ENCODE assay signal across 9 cellular contexts in the genomic region with DNA sequence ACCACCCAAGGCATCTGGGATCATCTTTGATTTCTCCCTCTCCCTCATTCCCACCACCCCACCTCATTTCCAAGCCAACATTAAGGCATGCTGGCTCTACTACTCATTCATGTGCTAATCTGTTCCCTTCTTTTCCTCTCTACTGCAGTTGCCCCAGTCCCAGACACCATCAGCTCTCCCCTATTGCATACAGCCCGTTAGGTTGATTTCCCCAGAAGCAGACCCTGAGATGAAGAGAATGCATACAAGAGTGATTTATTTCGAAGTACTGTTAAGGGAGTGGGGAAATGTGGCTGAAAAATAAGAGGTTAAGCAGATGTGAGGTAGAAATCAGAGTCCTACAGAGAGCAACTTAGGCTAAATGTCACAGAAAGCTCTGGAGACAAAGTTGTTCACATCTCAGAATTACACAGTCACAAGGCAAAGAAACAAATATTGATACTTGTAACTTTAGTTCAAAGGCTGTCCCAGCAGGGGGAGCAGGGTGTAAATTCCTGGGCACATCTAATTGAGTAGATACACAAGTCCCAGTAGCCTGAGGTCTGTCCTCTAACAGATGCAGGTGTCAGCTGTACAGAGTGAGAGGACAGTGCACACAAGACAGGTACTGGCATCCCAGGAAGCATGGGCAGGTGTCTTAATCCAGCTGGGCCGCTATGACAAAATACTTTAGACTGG. TPM values are rescaled to one million over a fixed set of nuclear protein-coding genes. Genes with fewer than 3 reads are reported as not detected.
DNase-seq lines count a peak whose midpoint lies in the region; ATAC-seq and TF ChIP-seq lines count a peak whose summit lies in the region.
"Had no signal": no experiment of that assay in that cellular context is flagged by ENCODE, and none has a peak within 500 bp of the region (broad histone marks: within the 10 kb centered on the region; RNA-seq: fewer than 3 reads in every experiment).

No MANE protein-coding gene starts in this region.

- peak; percentile 30 for DNase-seq in NCI-H2171 treated with DMSO at 0.1 percent for 48 hours (lab: John Stamatoyannopoulos, UW)
- no peak for DNase-seq in NCI-H2171 (lab: John Stamatoyannopoulos, UW)
- peak in 41 of 76 experiments; percentile 1 to 71 (median 16) for DNase-seq in HUDEP-2 (lab: John Stamatoyannopoulos, UW; ENCODE audit: unreplicated experiment in 76 of 76)
- DNase-seq in mesendoderm: peak; percentile 55
- no peak for DNase-seq in cerebellum (ENCODE audit: low spot score)
- no peak for DNase-seq in NCI-H1417 treated with DMSO at 0.1 percent for 48 hours (lab: John Stamatoyannopoulos, UW)

- H2AK5ac ChIP-seq in mesendoderm (ENCODE audit: low read length): no peak overlapping the region

- H3K27me3 ChIP-seq in mesendoderm (ENCODE audit: insufficient read depth, low read length, poor library complexity): no peaks in the 10 kb centered on the region

- H3K4me1 ChIP-seq in mesendoderm (ENCODE audit: control insufficient read depth, low read depth, low read length): no peaks in the 10 kb centered on the region

- H3K27ac ChIP-seq in VCaP (peak overlapping the region; percentile 62), mesendoderm (ENCODE audit: low read depth, low read length) (no peak overlapping the region)

- no peak overlapping the region for H4K8ac ChIP-seq in mesendoderm (ENCODE audit: low read depth, low read length)

- no CpG with 5 or more reads among the region's 3 CpGs for WGBS in mesendoderm (ENCODE audit: extremely low coverage, insufficient coverage, low lambda C conversion rate)

- peak overlapping the region; percentile 14 for H3K18ac ChIP-seq in mesendoderm (ENCODE audit: low read length)

- TF ChIP-seq CTCF in VCaP (conservative IDR thresholded peaks at IDR 0.05): peak; percentile 56

- H3K23ac ChIP-seq in mesendoderm (ENCODE audit: low read length): no peak overlapping the region

- no peaks in the 10 kb centered on the region for H3K79me2 ChIP-seq in mesendoderm (ENCODE audit: control insufficient read depth, insufficient read depth, low read length)

- H4K5ac ChIP-seq in mesendoderm (ENCODE audit: low read length): no peak overlapping the region

- no peak overlapping the region for H3K56ac ChIP-seq in mesendoderm (ENCODE audit: low read length)

- H2BK15ac ChIP-seq in mesendoderm (replicated peaks; ENCODE audit: low read depth): no peak overlapping the region

- no peak overlapping the region for H2BK120ac ChIP-seq in mesendoderm (ENCODE audit: low read depth, low read length)

- no peak for ATAC-seq in GM19023 (IDR thresholded peaks at IDR 0.05; ENCODE audit: unreplicated experiment)

- no peak overlapping the region for H3K4ac ChIP-seq in mesendoderm (ENCODE audit: low read depth, low read length)

- H3K36me3 ChIP-seq in mesendoderm (ENCODE audit: control insufficient read depth, insufficient read depth, low read length): no peaks in the 10 kb centered on the region

- H3K9ac ChIP-seq in mesendoderm (ENCODE audit: low read length): no peak overlapping the region

- H3K4me3 ChIP-seq in mesendoderm (ENCODE audit: low read length): no peak overlapping the region

- no peaks in the 10 kb centered on the region for H3K79me1 ChIP-seq in mesendoderm (ENCODE audit: low read length)

- no peak overlapping the region for H2BK5ac ChIP-seq in mesendoderm (ENCODE audit: low read length)

- H3K4me2 ChIP-seq in mesendoderm (ENCODE audit: low read length): no peak overlapping the region

RNA-seq across cellular contexts. Expression of a gene that starts 20.9 kb away (rescaled TPM):
- polyA plus RNA-seq in mesendoderm (2013, experiment 1 of 2): 0.25 TPM
- polyA plus RNA-seq in mesendoderm (2013, experiment 2 of 2): 0.25 TPM
- total RNA-seq in cerebellum: not detected
- total RNA-seq: mononuclear cell had no signal

Comparison
In these comparisons a context has a peak if more than half of its experiments do, and no peak if none do; other contexts are left out.
1. DNase-seq: peak in NCI-H2171 treated with DMSO at 0.1 percent for 48 hours (single experiment), HUDEP-2 (41 of 76) and mesendoderm (single experiment); none in NCI-H2171 (single experiment), cerebellum (single experiment) and NCI-H1417 treated with DMSO at 0.1 percent for 48 hours (single experiment).